In the genomic region with DNA sequence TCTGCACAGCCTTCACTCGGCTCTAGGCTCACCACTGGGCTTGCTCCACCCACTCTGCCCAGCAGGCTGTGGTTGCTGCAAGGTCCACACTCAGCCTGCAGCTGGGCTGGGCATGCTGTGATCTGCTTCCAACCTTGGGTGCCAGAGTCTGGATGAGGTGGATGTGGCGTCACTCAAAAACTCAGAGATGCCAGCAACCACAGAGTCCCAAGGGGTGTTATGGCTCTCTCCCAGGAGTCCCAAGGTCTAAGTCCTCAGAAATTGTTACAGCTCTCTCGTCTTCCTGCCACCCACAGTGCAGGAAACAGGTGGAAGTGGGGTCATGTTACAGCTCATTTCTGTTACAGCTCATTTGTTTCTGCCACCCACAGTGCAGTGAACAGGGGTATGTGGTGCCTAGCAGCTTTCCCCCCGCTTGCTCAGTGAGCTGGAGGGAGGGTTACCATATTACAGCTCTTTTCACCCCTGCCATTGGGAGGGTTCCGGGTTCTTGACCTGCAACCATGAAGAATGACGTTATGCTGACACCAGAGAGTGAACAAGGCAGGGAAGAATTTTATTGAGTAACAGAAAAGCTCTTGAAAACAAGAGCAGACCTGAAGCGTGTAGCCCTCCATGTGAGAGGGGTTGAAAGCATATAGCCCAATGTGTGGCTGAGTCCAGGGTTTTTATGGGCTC, we compare ENCODE assay signal across 13 cellular contexts.
A peak's percentile ranks its signal among the peaks of the same experiment; 100 is the strongest.
DNase-seq lines count a peak whose midpoint lies in the region; ATAC-seq, FAIRE-seq and TF ChIP-seq lines count a peak whose summit lies in the region.
"Had no signal": no experiment of that assay in that cellular context is flagged by ENCODE, and none has a peak within 500 bp of the region (broad histone marks: within the 10 kb centered on the region; RNA-seq: fewer than 3 reads in every experiment).

No MANE protein-coding gene starts in this region.

- peak; percentile 26 for DNase-seq in NCI-H1092 treated with DMSO at 0.1 percent for 48 hours (lab: John Stamatoyannopoulos, UW)
- no peak for DNase-seq in NCI-H1092 (lab: John Stamatoyannopoulos, UW)
- peak; percentile 74 for DNase-seq in NCI-H2107 treated with DMSO at 0.1 percent for 48 hours (lab: John Stamatoyannopoulos, UW; ENCODE audit: unreplicated experiment)
- DNase-seq in GM12878 (ENCODE audit: low read depth, low spot score), result no peak
- DNase-seq in psoas muscle, result peak; percentile 25 to 48
- DNase-seq in brain microvascular endothelial cell, result no peak
- DNase-seq in foreskin fibroblast, result no peak
- DNase-seq: activated CD4-positive, alpha-beta T cell treated with anti-CD3 and anti-CD28 coated beads for 48 hours; Caco-2; hypothalamus; MV-4-11; T-helper 1 cell had no signal

- H3K4me3 ChIP-seq in GM12878 (no peak overlapping the region), psoas muscle (no peak overlapping the region), brain microvascular endothelial cell (ENCODE audit: low read depth, low read length) (no peak overlapping the region), foreskin fibroblast (ENCODE audit: low read depth in 1 of 2, low read length in 2 of 2) (no peak overlapping the region)

- no peak for TF ChIP-seq CTCF in GM12878 (IDR thresholded peaks at IDR 0.05 in 2 of 3, conservative IDR thresholded peaks at IDR 0.05 in 1 of 3; ENCODE audit: control insufficient read depth in 2 of 3, extremely low read depth in 1 of 3, insufficient read depth in 1 of 3, low read depth in 3 of 3, low read length in 3 of 3)
- no peak for TF ChIP-seq CTCF in psoas muscle (IDR thresholded peaks at IDR 0.05)
- no peak for TF ChIP-seq CTCF in brain microvascular endothelial cell (IDR thresholded peaks at IDR 0.05; ENCODE audit: low read depth, low read length, missing control alignments)
- TF ChIP-seq CTCF in foreskin fibroblast (IDR thresholded peaks at IDR 0.05; ENCODE audit: low read depth, low read length), result no peak

- TF ChIP-seq POLR2A in GM12878 (IDR thresholded peaks at IDR 0.05; ENCODE audit: low read depth, low read length), result no peak

- TF ChIP-seq EP300 in GM12878 (IDR thresholded peaks at IDR 0.05; ENCODE audit: borderline replicate concordance in 1 of 2, control insufficient read depth in 1 of 2, low read depth in 2 of 2, low read length in 2 of 2), result no peak

- ATAC-seq in GM12878 (peak; percentile 60), psoas muscle (peak; percentile 73 to 91 (median 81)), HG03342 (IDR thresholded peaks at IDR 0.05; ENCODE audit: unreplicated experiment) (no peak)

- in situ Hi-C loops in GM12878 (cut with MboI), result no loop called here
- in situ Hi-C loops in brain microvascular endothelial cell (cut with HindIII; ENCODE audit: low pct_ligation_motif_present, low sequenced_read_pairs), result no loop called here

- FAIRE-seq in GM12878 (lab: Jason Lieb, UNC), result no peak

- POLR2A ChIA-PET in GM12878 (lab: Charles Lee), result no interaction called here

- no peak for TF ChIP-seq RAD21 in GM12878 (IDR thresholded peaks at IDR 0.05; ENCODE audit: insufficient read depth, low read depth, low read length)

- H3K9ac ChIP-seq in GM12878 (ENCODE audit: control insufficient read depth, insufficient read depth, low read length), result no peak overlapping the region

- H3K27ac ChIP-seq in GM12878 (ENCODE audit: control insufficient read depth, insufficient read depth) (no peak overlapping the region), psoas muscle (no peak overlapping the region), brain microvascular endothelial cell (no peak overlapping the region)

- H3K4me1 ChIP-seq in GM12878 (ENCODE audit: control insufficient read depth, insufficient read depth, low read length) (no peaks in the 10 kb centered on the region), psoas muscle (no peaks in the 10 kb centered on the region)
- H3K4me1 ChIP-seq: Caco-2 had no signal

- SMC1A ChIA-PET in GM12878 (lab: Charles Lee; ENCODE audit: uncharacterized antibody, unreplicated experiment), result interaction anchor here (0.9 to 1.1 kb wide), 2 partner anchors 9 to 59 kb away, joined by 4 to 6 read pairs; no protein-coding TSS in a partner anchor

- intact Hi-C loops in GM12878 (cut with micrococcal nuclease; ENCODE audit: unreplicated experiment) (no loop called here), psoas muscle (cut with DNase I) (no loop called here)

- no TSS peak for BruUV-seq in GM12878 (replicated peaks; lab: Mats Ljungman, UMichigan)

- CTCF ChIA-PET in GM12878 (lab: Yijun Ruan, JAX), result no interaction called here

- H3K79me2 ChIP-seq in GM12878 (ENCODE audit: control insufficient read depth, insufficient read depth, low read length), result no peaks in the 10 kb centered on the region

- H4K20me1 ChIP-seq in GM12878 (ENCODE audit: control insufficient read depth, insufficient read depth), result no peaks in the 10 kb centered on the region

- no peaks in the 10 kb centered on the region for H3K27me3 ChIP-seq in GM12878 (replicated peaks in 1 of 2; ENCODE audit: control insufficient read depth in 2 of 2, insufficient read depth in 2 of 2, low read length in 1 of 2)
- H3K27me3 ChIP-seq in psoas muscle (ENCODE audit: insufficient read depth in 3 of 3, low read length in 2 of 3), result no peaks in the 10 kb centered on the region
- H3K27me3 ChIP-seq in brain microvascular endothelial cell (replicated peaks), result no peaks in the 10 kb centered on the region

- no peaks in the 10 kb centered on the region for H3K36me3 ChIP-seq in GM12878 (ENCODE audit: control insufficient read depth in 2 of 2, insufficient read depth in 2 of 2, low read length in 1 of 2)
- no peaks in the 10 kb centered on the region for H3K36me3 ChIP-seq in psoas muscle (ENCODE audit: insufficient read depth in 1 of 2, low read depth in 1 of 2)
- H3K36me3 ChIP-seq in brain microvascular endothelial cell (replicated peaks), result no peaks in the 10 kb centered on the region

- H3K4me2 ChIP-seq in GM12878 (ENCODE audit: control insufficient read depth, insufficient read depth), result no peak overlapping the region

- WGBS in GM12878 (ENCODE audit: insufficient coverage, insufficient replicate concordance, low lambda C conversion rate, missing lambda C conversion rate), result 11% methylated on average over 7 of the region's 7 CpGs
- 30 to 49% (median 32%) methylated on average over 7 of the region's 7 CpGs for WGBS in psoas muscle, 3 donors

- H3K9me3 ChIP-seq in GM12878 (replicated peaks; ENCODE audit: control insufficient read depth, insufficient read depth, low read length), result no peaks in the 10 kb centered on the region
- H3K9me3 ChIP-seq in psoas muscle, result no peaks in the 10 kb centered on the region
- H3K9me3 ChIP-seq: Caco-2 had no signal

- RAD21 ChIA-PET in GM12878 (lab: Charles Lee; ENCODE audit: unreplicated experiment), result no interaction called here

- no peak overlapping the region for H2AFZ ChIP-seq in GM12878 (ENCODE audit: control insufficient read depth, low read depth, low read length)

TF ChIP-seq in GM12878, 131 proteins besides CTCF, POLR2A, EP300 and RAD21:
- no peak for TF ChIP-seq PKNOX1 (IDR thresholded peaks at IDR 0.05)
- no peak for TF ChIP-seq TARDBP (IDR thresholded peaks at IDR 0.05; ENCODE audit: borderline replicate concordance)
- peak; percentile 42 for TF ChIP-seq NR2F1 (conservative IDR thresholded peaks at IDR 0.05)
TF ChIP-seq in GM12878: peak in this region for 1.

Comparison
In these comparisons a context has a peak if more than half of its experiments do, and no peak if none do; other contexts are left out.
1. DNase-seq: peak in NCI-H1092 treated with DMSO at 0.1 percent for 48 hours (single experiment), NCI-H2107 treated with DMSO at 0.1 percent for 48 hours (single experiment) and psoas muscle (2 of 2); none in NCI-H1092 (single experiment), GM12878 (single experiment), brain microvascular endothelial cell (single experiment) and foreskin fibroblast (0 of 2).